Comparison of ENCODE assay signal across 15 cellular contexts in genomic region chr5:1832511-1833250, GRCh38. TPM values are rescaled to one million over a fixed set of nuclear protein-coding genes. Genes with fewer than 3 reads are reported as not detected.
"Had no signal": no experiment of that assay in that cellular context is flagged by ENCODE, and none has a peak within 500 bp of the region (broad histone marks: within the 10 kb centered on the region; RNA-seq: fewer than 3 reads in every experiment).

No MANE protein-coding gene starts in this region.

- ATAC-seq: activated CD8-positive, alpha-beta T cell treated with anti-CD3 and anti-CD28 coated beads for 36 hours; activated T-cell treated with anti-CD3 and anti-CD28 coated beads, Interleukin-2, amount 50 U/mL, for 72 hours had no signal

- DNase-seq: activated CD8-positive, alpha-beta memory T cell treated with anti-CD3 and anti-CD28 coated beads, Interleukin-2, amount 50 U/mL, for 4 hours; activated CD8-positive, alpha-beta T cell treated with anti-CD3 and anti-CD28 coated beads for 36 hours; activated naive CD4-positive, alpha-beta T cell; activated T-cell treated with anti-CD3 and anti-CD28 coated beads, Interleukin-2, amount 50 U/mL, for 72 hours; hypothalamus; ovary; stimulated activated CD4-positive, alpha-beta T cell treated with anti-CD3 and anti-CD28 coated beads, Interleukin-4, amount 100 ng/mL, for 4 hours; stomach; T1000 had no signal

- H3K9me3 Mint-ChIP-seq: activated CD8-positive, alpha-beta T cell treated with anti-CD3 and anti-CD28 coated beads for 36 hours; activated T-cell treated with anti-CD3 and anti-CD28 coated beads, Interleukin-2, amount 50 U/mL, for 72 hours; memory B cell had no signal

- H3K27ac ChIP-seq: breast epithelium, dorsolateral prefrontal cortex, ovary, stomach, thoracic aorta had no signal

- H3K27me3 ChIP-seq: breast epithelium, ovary had no signal

- H3K4me1 ChIP-seq: breast epithelium, stomach had no signal

- H3K36me3 ChIP-seq: breast epithelium, ovary, thoracic aorta had no signal

- H3K27ac Mint-ChIP-seq: activated CD8-positive, alpha-beta T cell treated with anti-CD3 and anti-CD28 coated beads for 36 hours; activated T-cell treated with anti-CD3 and anti-CD28 coated beads, Interleukin-2, amount 50 U/mL, for 72 hours; memory B cell had no signal

- H3K4me3 ChIP-seq: breast epithelium, dorsolateral prefrontal cortex, ovary, stomach, thoracic aorta had no signal

- H3K9me3 ChIP-seq: ovary, stomach, thoracic aorta had no signal

- H3K27me3 Mint-ChIP-seq: memory B cell had no signal

- H3K4me3 Mint-ChIP-seq: activated CD8-positive, alpha-beta T cell treated with anti-CD3 and anti-CD28 coated beads for 36 hours; activated T-cell treated with anti-CD3 and anti-CD28 coated beads, Interleukin-2, amount 50 U/mL, for 72 hours; memory B cell had no signal

- H3K4me1 Mint-ChIP-seq: memory B cell had no signal

RNA-seq across cellular contexts. Expression of gene IRX4, which starts 50.0 kb away (rescaled TPM):
- total RNA-seq: activated CD8-positive, alpha-beta T cell treated with anti-CD3 and anti-CD28 coated beads for 36 hours; activated T-cell treated with anti-CD3 and anti-CD28 coated beads, Interleukin-2, amount 50 U/mL, for 72 hours; aorta; dorsolateral prefrontal cortex; stomach; thoracic aorta had no signal
- polyA plus RNA-seq: aorta, neural cell, ovary had no signal
